Comparison of ENCODE assay signal across 12 cellular contexts in the genomic region with DNA sequence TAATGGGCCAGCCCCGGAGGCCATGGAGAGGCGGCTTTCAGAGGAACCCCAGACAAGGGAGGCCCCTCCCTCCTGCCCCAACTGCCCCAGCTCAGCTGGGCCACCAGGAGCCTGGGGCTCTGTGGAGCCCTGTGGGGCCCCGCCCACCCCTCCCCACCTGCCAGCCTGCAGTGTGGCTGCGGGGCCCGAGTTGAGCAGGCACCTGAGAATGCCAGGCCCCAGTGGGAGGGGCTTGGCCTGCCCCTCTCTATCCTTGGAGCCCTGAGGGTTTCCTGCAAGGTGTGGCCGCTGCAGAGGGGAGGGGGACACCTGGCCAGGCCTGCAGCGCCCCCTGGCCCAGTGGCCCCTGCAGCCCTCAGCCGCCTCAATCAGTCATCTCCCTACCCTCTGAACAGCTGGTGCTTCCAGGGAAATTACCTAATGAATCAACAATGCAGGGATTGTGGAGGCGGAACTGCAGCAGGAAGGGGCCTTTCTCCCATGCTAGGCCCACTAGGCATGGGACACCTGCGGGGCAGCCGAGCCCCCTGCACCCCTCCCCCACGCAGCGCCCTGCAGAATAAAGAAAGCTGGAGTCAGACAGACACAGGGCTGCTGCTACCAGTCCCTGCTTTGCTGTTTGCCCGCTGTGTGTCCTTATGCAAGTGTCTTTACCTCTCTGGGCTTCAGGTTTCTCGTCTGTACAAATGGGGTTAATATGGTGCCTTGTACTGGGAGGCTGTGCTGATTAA. TPM values are rescaled to one million over a fixed set of nuclear protein-coding genes. Genes with fewer than 3 reads are reported as not detected.
DNase-seq lines count a peak whose midpoint lies in the region; ATAC-seq and TF ChIP-seq lines count a peak whose summit lies in the region.
"Had no signal": no experiment of that assay in that cellular context is flagged by ENCODE, and none has a peak within 500 bp of the region (broad histone marks: within the 10 kb centered on the region; RNA-seq: fewer than 3 reads in every experiment).

No MANE protein-coding gene starts in this region.

- H3K4me1 Mint-ChIP-seq in GM23338: peaks cover 36% of the 10 kb centered on the region
- H3K4me1 Mint-ChIP-seq in neural progenitor cell: peaks cover 69% of the 10 kb centered on the region
- peaks cover 6% of the 10 kb centered on the region for H3K4me1 Mint-ChIP-seq in CD14-positive monocyte

- H3K4me2 ChIP-seq in GM23338 (peak overlapping the region; percentile 31), neural progenitor cell (peak overlapping the region; percentile 24)

- H3K27me3 ChIP-seq in GM23338 (ENCODE audit: insufficient read depth) (peaks cover 10% of the 10 kb centered on the region; the same call in 1 of the 2 replicates), neural progenitor cell (peaks cover 52% of the 10 kb centered on the region)

- H3K36me3 Mint-ChIP-seq in GM23338 (ENCODE audit: low read depth): no peaks in the 10 kb centered on the region
- H3K36me3 Mint-ChIP-seq in neural progenitor cell: peaks cover 1% of the 10 kb centered on the region
- no peaks in the 10 kb centered on the region for H3K36me3 Mint-ChIP-seq in CD14-positive monocyte

- ATAC-seq in GM23338 (peak; percentile 69), GM18517 (IDR thresholded peaks at IDR 0.05; ENCODE audit: unreplicated experiment) (no peak)
- ATAC-seq: activated CD8-positive, alpha-beta T cell treated with anti-CD3 and anti-CD28 coated beads for 36 hours had no signal

- H3K79me2 ChIP-seq in GM23338 (replicated peaks; ENCODE audit: insufficient read depth) (no peaks in the 10 kb centered on the region), neural progenitor cell (ENCODE audit: low read depth) (no peaks in the 10 kb centered on the region)

- peaks cover 17% of the 10 kb centered on the region for H3F3A ChIP-seq in GM23338 (replicated peaks; ENCODE audit: low read depth)
- peaks cover 51% of the 10 kb centered on the region for H3F3A ChIP-seq in neural progenitor cell (ENCODE audit: low read depth)

- H3K27ac ChIP-seq in GM23338 (ENCODE audit: low read depth) (peak overlapping the region; percentile 42; the same call in 1 of the 2 replicates), neural progenitor cell (no peak overlapping the region)
- H3K27ac ChIP-seq: SK-N-MC had no signal

- H3K36me3 ChIP-seq in GM23338 (ENCODE audit: insufficient read depth) (no peaks in the 10 kb centered on the region), neural progenitor cell (no peaks in the 10 kb centered on the region)

- peak; percentile 61 to 81 for TF ChIP-seq CTCF in GM23338 (conservative IDR thresholded peaks at IDR 0.05; ENCODE audit: low read depth in 2 of 2)
- TF ChIP-seq CTCF in neural progenitor cell (IDR thresholded peaks at IDR 0.05): peak; percentile 52
- TF ChIP-seq CTCF in CD14-positive monocyte (IDR thresholded peaks at IDR 0.05): no peak

- no peak overlapping the region for H3K4me3 ChIP-seq in GM23338
- H3K4me3 ChIP-seq in neural progenitor cell: no peak overlapping the region
- H3K4me3 ChIP-seq: SK-N-MC had no signal

- no peak overlapping the region for H3K9ac ChIP-seq in neural progenitor cell

- H3K9me3 Mint-ChIP-seq in GM23338 (no peaks in the 10 kb centered on the region), neural progenitor cell (no peaks in the 10 kb centered on the region), CD14-positive monocyte (peaks cover 0 to 3% (median 0%) of the 10 kb centered on the region in 7 donors)
- H3K9me3 Mint-ChIP-seq: activated CD8-positive, alpha-beta T cell treated with anti-CD3 and anti-CD28 coated beads for 36 hours had no signal

- H3K27me3 Mint-ChIP-seq in GM23338 (ENCODE audit: insufficient read depth, low read depth, poor library complexity): peaks cover 25% of the 10 kb centered on the region
- peaks cover 30% of the 10 kb centered on the region for H3K27me3 Mint-ChIP-seq in neural progenitor cell (ENCODE audit: insufficient read depth, low read depth)
- peaks cover 26 to 49% (median 45%) of the 10 kb centered on the region in 3 donors for H3K27me3 Mint-ChIP-seq in CD14-positive monocyte (ENCODE audit: low read depth in 3 of 3)

- intact Hi-C loops in CD14-positive monocyte (cut with micrococcal nuclease): no loop called here

- H2AFZ ChIP-seq in GM23338 (no peak overlapping the region), neural progenitor cell (replicated peaks) (no peak overlapping the region)

- H3K27ac Mint-ChIP-seq in GM23338 (no peak overlapping the region), neural progenitor cell (no peak overlapping the region), CD14-positive monocyte (no peak overlapping the region)
- H3K27ac Mint-ChIP-seq: activated CD8-positive, alpha-beta T cell treated with anti-CD3 and anti-CD28 coated beads for 36 hours had no signal

- H3K4me1 ChIP-seq in GM23338 (ENCODE audit: insufficient read depth): peaks cover 46% of the 10 kb centered on the region
- H3K4me1 ChIP-seq in neural progenitor cell: peaks cover 56% of the 10 kb centered on the region

- H3K4me3 Mint-ChIP-seq in GM23338: no peak overlapping the region
- no peak overlapping the region for H3K4me3 Mint-ChIP-seq in neural progenitor cell
- no peak overlapping the region for H3K4me3 Mint-ChIP-seq in CD14-positive monocyte
- H3K4me3 Mint-ChIP-seq: activated CD8-positive, alpha-beta T cell treated with anti-CD3 and anti-CD28 coated beads for 36 hours had no signal

- peak; percentile 93 for DNase-seq in GM23338 (ENCODE audit: low spot score)
- peak; percentile 14 for DNase-seq in NCI-H524 treated with DMSO at 0.1 percent for 48 hours (lab: John Stamatoyannopoulos, UW)
- DNase-seq in dermis blood vessel endothelial cell: peak; percentile 85
- DNase-seq in neural progenitor cell (ENCODE audit: low spot score): peak; percentile 72
- no peak for DNase-seq in nucleus accumbens (lab: John Stamatoyannopoulos, UW)
- DNase-seq in CD14-positive monocyte (ENCODE audit: low spot score): no peak
- no peak for DNase-seq in activated naive CD4-positive, alpha-beta T cell treated with anti-CD3 and anti-CD28 coated beads, Interleukin-2, amount 50 U/mL, for 16 hours
- DNase-seq: activated CD8-positive, alpha-beta T cell treated with anti-CD3 and anti-CD28 coated beads for 36 hours; aorta; stimulated activated CD4-positive, alpha-beta T cell treated with anti-CD3 and anti-CD28 coated beads, Interleukin-2, amount 100 ng/mL, for 24 hours had no signal

- no peaks in the 10 kb centered on the region for H3K9me3 ChIP-seq in neural progenitor cell (ENCODE audit: low read depth)

- H3K9me2 ChIP-seq in GM23338 (ENCODE audit: insufficient read depth): no peaks in the 10 kb centered on the region

- H4K20me1 ChIP-seq in GM23338 (replicated peaks; ENCODE audit: insufficient read depth) (no peaks in the 10 kb centered on the region), neural progenitor cell (ENCODE audit: low read depth) (peaks cover 42% of the 10 kb centered on the region)

TF ChIP-seq in GM23338, 12 proteins besides CTCF, POLR2A, EP300 and RAD21 (continues in another document):
- TF ChIP-seq, protein P1, sequence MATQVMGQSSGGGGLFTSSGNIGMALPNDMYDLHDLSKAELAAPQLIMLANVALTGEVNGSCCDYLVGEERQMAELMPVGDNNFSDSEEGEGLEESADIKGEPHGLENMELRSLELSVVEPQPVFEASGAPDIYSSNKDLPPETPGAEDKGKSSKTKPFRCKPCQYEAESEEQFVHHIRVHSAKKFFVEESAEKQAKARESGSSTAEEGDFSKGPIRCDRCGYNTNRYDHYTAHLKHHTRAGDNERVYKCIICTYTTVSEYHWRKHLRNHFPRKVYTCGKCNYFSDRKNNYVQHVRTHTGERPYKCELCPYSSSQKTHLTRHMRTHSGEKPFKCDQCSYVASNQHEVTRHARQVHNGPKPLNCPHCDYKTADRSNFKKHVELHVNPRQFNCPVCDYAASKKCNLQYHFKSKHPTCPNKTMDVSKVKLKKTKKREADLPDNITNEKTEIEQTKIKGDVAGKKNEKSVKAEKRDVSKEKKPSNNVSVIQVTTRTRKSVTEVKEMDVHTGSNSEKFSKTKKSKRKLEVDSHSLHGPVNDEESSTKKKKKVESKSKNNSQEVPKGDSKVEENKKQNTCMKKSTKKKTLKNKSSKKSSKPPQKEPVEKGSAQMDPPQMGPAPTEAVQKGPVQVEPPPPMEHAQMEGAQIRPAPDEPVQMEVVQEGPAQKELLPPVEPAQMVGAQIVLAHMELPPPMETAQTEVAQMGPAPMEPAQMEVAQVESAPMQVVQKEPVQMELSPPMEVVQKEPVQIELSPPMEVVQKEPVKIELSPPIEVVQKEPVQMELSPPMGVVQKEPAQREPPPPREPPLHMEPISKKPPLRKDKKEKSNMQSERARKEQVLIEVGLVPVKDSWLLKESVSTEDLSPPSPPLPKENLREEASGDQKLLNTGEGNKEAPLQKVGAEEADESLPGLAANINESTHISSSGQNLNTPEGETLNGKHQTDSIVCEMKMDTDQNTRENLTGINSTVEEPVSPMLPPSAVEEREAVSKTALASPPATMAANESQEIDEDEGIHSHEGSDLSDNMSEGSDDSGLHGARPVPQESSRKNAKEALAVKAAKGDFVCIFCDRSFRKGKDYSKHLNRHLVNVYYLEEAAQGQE (IDR thresholded peaks at IDR 0.05; ENCODE audit: unreplicated experiment): no peak
- TF ChIP-seq ZNF114 (CRISPR knock-in tag; IDR thresholded peaks at IDR 0.05) (no peak), CREB1 (CRISPR knock-in tag; IDR thresholded peaks at IDR 0.05; ENCODE audit: low read depth) (no peak), STAT1 (IDR thresholded peaks at IDR 0.05; ENCODE audit: unreplicated experiment) (no peak)

RNA-seq across cellular contexts. Expression of a gene that starts 48.0 kb away (rescaled TPM):
- total RNA-seq in GM23338 (2014; rRNA removed; shearing (Covaris generic)): 0.21 TPM in 1 of 2 replicates, not detected in the other
- polyA plus RNA-seq in GM23338 (2016; fragmentation: Nextera tagmentation; extraction: Ambion mirVana): 0.05 and 0.08 TPM in 2 replicates
- not detected in 2 replicates for total RNA-seq in dermis blood vessel endothelial cell
- total RNA-seq in neural progenitor cell (ENCODE audit: low replicate concordance): 0.19 and 0.50 TPM in 2 replicates
- not detected for polyA plus RNA-seq in CD14-positive monocyte
- total RNA-seq: activated CD8-positive, alpha-beta T cell treated with anti-CD3 and anti-CD28 coated beads for 36 hours had no signal
- polyA plus RNA-seq: aorta had no signal

Comparison
In these comparisons a context has a peak if more than half of its experiments do, and no peak if none do; other contexts are left out.
1. DNase-seq: peak in GM23338 (single experiment), NCI-H524 treated with DMSO at 0.1 percent for 48 hours (single experiment), dermis blood vessel endothelial cell (single experiment) and neural progenitor cell (single experiment); none in nucleus accumbens (0 of 56), CD14-positive monocyte (single experiment) and activated naive CD4-positive, alpha-beta T cell treated with anti-CD3 and anti-CD28 coated beads, Interleukin-2, amount 50 U/mL, for 16 hours (single experiment).